11 cellular contexts compared by ENCODE assay signal in genomic region chr18:47809420-47809819, GRCh38.
"Had no signal": no experiment of that assay in that cellular context is flagged by ENCODE, and none has a peak within 500 bp of the region (broad histone marks: within the 10 kb centered on the region; RNA-seq: fewer than 3 reads in every experiment).

No MANE protein-coding gene starts in this region.

- H3K36me3 Mint-ChIP-seq: neural progenitor cell had no signal

- H3K4me3 Mint-ChIP-seq: activated naive CD8-positive, alpha-beta T cell treated with anti-CD3 and anti-CD28 coated beads, Interleukin-2, amount 50 U/mL, for 24 hours; dendritic cell treated with granulocyte-macrophage colony-stimulating factor and Interleukin-4, amounts not matched to agents 40 ng/mL and 50 ng/mL, for 4 days; neural progenitor cell; stimulated activated naive CD8-positive, alpha-beta T cell treated with anti-CD3 and anti-CD28 coated beads, Interleukin-15, amount 100 ng/mL, for 72 hours had no signal

- DNase-seq: activated naive CD4-positive, alpha-beta T cell treated with Interleukin-2 at 50 U/mL for 16 hours; activated naive CD8-positive, alpha-beta T cell treated with anti-CD3 and anti-CD28 coated beads, Interleukin-2, amount 50 U/mL, for 24 hours; activated T-cell treated with anti-CD3 and anti-CD28 coated beads for 4 hours; effector memory CD4-positive, alpha-beta T cell; foreskin melanocyte; stimulated activated naive CD8-positive, alpha-beta T cell treated with anti-CD3 and anti-CD28 coated beads, Interleukin-15, amount 100 ng/mL, for 72 hours; upper lobe of left lung had no signal

- H3K9me3 Mint-ChIP-seq: activated naive CD8-positive, alpha-beta T cell treated with anti-CD3 and anti-CD28 coated beads, Interleukin-2, amount 50 U/mL, for 24 hours; dendritic cell treated with granulocyte-macrophage colony-stimulating factor and Interleukin-4, amounts not matched to agents 40 ng/mL and 50 ng/mL, for 4 days had no signal

- H3K4me1 Mint-ChIP-seq: activated naive CD8-positive, alpha-beta T cell treated with anti-CD3 and anti-CD28 coated beads, Interleukin-2, amount 50 U/mL, for 24 hours; neural progenitor cell; stimulated activated naive CD8-positive, alpha-beta T cell treated with anti-CD3 and anti-CD28 coated beads, Interleukin-15, amount 100 ng/mL, for 72 hours had no signal

- ATAC-seq: activated CD4-positive, CD25-positive, alpha-beta regulatory T cell treated with anti-CD3 and anti-CD28 coated beads, Interleukin-2, amount 50 U/mL, for 24 hours; activated naive CD8-positive, alpha-beta T cell treated with anti-CD3 and anti-CD28 coated beads, Interleukin-2, amount 50 U/mL, for 24 hours; sciatic nerve; stimulated activated naive CD8-positive, alpha-beta T cell treated with anti-CD3 and anti-CD28 coated beads, Interleukin-15, amount 100 ng/mL, for 72 hours had no signal

- H3K27ac Mint-ChIP-seq: activated naive CD8-positive, alpha-beta T cell treated with anti-CD3 and anti-CD28 coated beads, Interleukin-2, amount 50 U/mL, for 24 hours; dendritic cell treated with granulocyte-macrophage colony-stimulating factor and Interleukin-4, amounts not matched to agents 40 ng/mL and 50 ng/mL, for 4 days; neural progenitor cell; stimulated activated naive CD8-positive, alpha-beta T cell treated with anti-CD3 and anti-CD28 coated beads, Interleukin-15, amount 100 ng/mL, for 72 hours had no signal

- H3K27me3 Mint-ChIP-seq: activated naive CD8-positive, alpha-beta T cell treated with anti-CD3 and anti-CD28 coated beads, Interleukin-2, amount 50 U/mL, for 24 hours; stimulated activated naive CD8-positive, alpha-beta T cell treated with anti-CD3 and anti-CD28 coated beads, Interleukin-15, amount 100 ng/mL, for 72 hours had no signal

- H3K4me3 ChIP-seq: neural progenitor cell, upper lobe of left lung had no signal
